ENCODE assay signal across 2 cellular contexts in genomic region chr4:10703146-10703545, GRCh38.
A peak's percentile ranks its signal among the peaks of the same experiment; 100 is the strongest.
TF ChIP-seq lines count a peak whose summit lies in the region.

No MANE protein-coding gene starts in this region.

TF ChIP-seq in GM12891, 5 proteins besides CTCF, POLR2A, EP300 and RAD21:
- TF ChIP-seq SPI1 (IDR thresholded peaks at IDR 0.05; ENCODE audit: low read depth, low read length) (no peak), TAF1 (IDR thresholded peaks at IDR 0.05; ENCODE audit: low read depth, low read length) (no peak), PAX5 (IDR thresholded peaks at IDR 0.05; ENCODE audit: insufficient read depth, low read length, severe bottlenecking) (no peak), POLR2AphosphoS5 (IDR thresholded peaks at IDR 0.05; ENCODE audit: low read depth, low read length) (no peak), POU2F2 (IDR thresholded peaks at IDR 0.05; ENCODE audit: low read depth, low read length) (no peak)

TF ChIP-seq in IMR-90, 13 proteins besides CTCF, POLR2A, EP300 and RAD21:
- TF ChIP-seq RCOR1 (IDR thresholded peaks at IDR 0.05; ENCODE audit: insufficient replicate concordance, low read length), result no peak
- no peak for TF ChIP-seq ELK1 (IDR thresholded peaks at IDR 0.05; ENCODE audit: borderline replicate concordance, low read depth, low read length)
- peak; percentile 46; the same call in 1 of the 2 replicates for TF ChIP-seq BHLHE40 (IDR thresholded peaks at IDR 0.05; ENCODE audit: low read depth, low read length)
- 0 out of 2 replicates have a peak, but pooled peaks have one; percentile 14 for TF ChIP-seq FOS (IDR thresholded peaks at IDR 0.05; ENCODE audit: low read depth, low read length)
- no peak for TF ChIP-seq MXI1 (IDR thresholded peaks at IDR 0.05; ENCODE audit: borderline replicate concordance, low read depth, low read length)
- TF ChIP-seq USF2 (IDR thresholded peaks at IDR 0.05; ENCODE audit: low read depth, low read length), result no peak
- TF ChIP-seq CHD1 (IDR thresholded peaks at IDR 0.05; ENCODE audit: low read depth, low read length), result no peak
